ENCODE assay signal across 13 cellular contexts in the genomic region with DNA sequence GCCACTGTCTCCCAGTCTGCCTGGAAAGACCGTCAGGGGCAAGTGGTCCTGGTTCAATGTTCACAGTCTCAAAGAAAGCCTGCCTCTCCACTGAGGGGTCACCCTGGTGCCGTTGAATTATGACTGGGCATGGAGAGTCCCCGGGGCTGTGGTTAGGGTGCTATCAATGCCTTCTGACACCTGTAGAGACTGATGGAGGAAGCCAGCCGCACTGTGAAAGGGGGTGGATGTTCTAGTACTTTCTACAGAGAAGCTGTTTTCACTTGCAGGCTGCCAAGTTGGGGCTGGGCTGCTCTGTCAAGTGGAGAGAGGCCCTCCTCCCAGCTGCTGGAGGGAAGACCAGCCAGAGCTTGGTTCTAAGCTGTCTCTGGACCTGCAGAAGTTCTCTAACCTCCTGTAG.
DNase-seq lines count a peak whose midpoint lies in the region; ATAC-seq, FAIRE-seq and TF ChIP-seq lines count a peak whose summit lies in the region.
"Had no signal": no experiment of that assay in that cellular context is flagged by ENCODE, and none has a peak within 500 bp of the region (broad histone marks: within the 10 kb centered on the region; RNA-seq: fewer than 3 reads in every experiment).

No MANE protein-coding gene starts in this region.

- peak; percentile 61 for FAIRE-seq in GM19239 (lab: Jason Lieb, UNC)

- intact Hi-C loops in activated CD4-positive, alpha-beta T cell treated with anti-CD3 and anti-CD28 coated beads, Interleukin-2, amount 10 ng/mL, durations not matched to agents 24 days and 14 days (cut with micrococcal nuclease), result loop anchor here (10.0 kb wide), 2 partner anchors 356 to 396 kb away; no protein-coding TSS in a partner anchor
- intact Hi-C loops in MCF 10A (cut with micrococcal nuclease), result no loop called here

- H3K27ac ChIP-seq in neuronal stem cell (replicated peaks; ENCODE audit: low read length), result no peak overlapping the region
- H3K27ac ChIP-seq: esophagus squamous epithelium had no signal

- WGBS in neuronal stem cell (ENCODE audit: extremely low coverage in 2 of 2, insufficient read length in 2 of 2, insufficient replicate concordance in 1 of 2), 2 donors, result no CpG with 5 or more reads among the region's 4 CpGs

- H2BK15ac ChIP-seq in neuronal stem cell (ENCODE audit: low read length), result no peak overlapping the region

- peaks cover 0 to 3% of the 10 kb centered on the region in 2 donors for H3K36me3 ChIP-seq in neuronal stem cell (replicated peaks in 1 of 2; ENCODE audit: control insufficient read depth in 2 of 2, insufficient read depth in 2 of 2, low read length in 2 of 2)
- H3K36me3 ChIP-seq in MG63, result no peaks in the 10 kb centered on the region
- H3K36me3 ChIP-seq: esophagus squamous epithelium had no signal

- H2BK120ac ChIP-seq in neuronal stem cell (ENCODE audit: low read depth, low read length), result no peak overlapping the region

- no peak overlapping the region for H2BK12ac ChIP-seq in neuronal stem cell (ENCODE audit: low read length)

- no peak overlapping the region for H3K4me3 ChIP-seq in neuronal stem cell (ENCODE audit: low read length in 2 of 2)
- H3K4me3 ChIP-seq in MG63, result no peak overlapping the region
- H3K4me3 ChIP-seq: esophagus squamous epithelium had no signal

- no peak overlapping the region for H3K23ac ChIP-seq in neuronal stem cell (ENCODE audit: low read depth, low read length, poor library complexity)

- no peak for DNase-seq in GM19239 (ENCODE audit: insufficient read length, low spot score)
- DNase-seq in neuronal stem cell (ENCODE audit: low spot score), result no peak
- DNase-seq in foreskin melanocyte, result no peak
- no peak for DNase-seq in MG63
- DNase-seq in activated CD4-positive, alpha-beta T cell treated with anti-CD3 and anti-CD28 coated beads, Interleukin-2, amount 10 ng/mL, durations not matched to agents 24 days and 14 days, result no peak
- no peak for DNase-seq in MCF 10A (ENCODE audit: unreplicated experiment)
- DNase-seq: activated T-cell treated with anti-CD3 and anti-CD28 coated beads, Interleukin-2, amount 50 U/mL, for 24 hours; esophagus squamous epithelium; NCI-H1105 treated with DMSO at 0.1 percent for 48 hours; T-helper 9 cell had no signal

- peak overlapping the region; percentile 5 for H3K18ac ChIP-seq in neuronal stem cell (ENCODE audit: low read length)

- H2AFZ ChIP-seq in neuronal stem cell (ENCODE audit: low read length), result no peak overlapping the region

- H3K27me3 ChIP-seq in neuronal stem cell (ENCODE audit: control insufficient read depth in 3 of 3, insufficient read depth in 3 of 3, low read depth in 1 of 3, low read length in 3 of 3), result no peaks in the 10 kb centered on the region
- H3K27me3 ChIP-seq in MG63, result no peaks in the 10 kb centered on the region
- H3K27me3 ChIP-seq: esophagus squamous epithelium had no signal

- H3K14ac ChIP-seq in neuronal stem cell (ENCODE audit: low read length), result no peak overlapping the region

- H3K4ac ChIP-seq in neuronal stem cell (ENCODE audit: low read length), result no peak overlapping the region

- no peak overlapping the region for H2BK5ac ChIP-seq in neuronal stem cell (ENCODE audit: low read length)

- H3K4me2 ChIP-seq in neuronal stem cell (ENCODE audit: insufficient read depth, low read length, poor library complexity, severe bottlenecking), result no peak overlapping the region

- no peak overlapping the region for H2AK5ac ChIP-seq in neuronal stem cell (ENCODE audit: low read depth, low read length)

- peaks cover 4% of the 10 kb centered on the region for H3K36me3 Mint-ChIP-seq in activated CD4-positive, alpha-beta T cell treated with anti-CD3 and anti-CD28 coated beads, Interleukin-2, amount 10 ng/mL, durations not matched to agents 24 days and 14 days (ENCODE audit: low read depth)
- peaks cover 7% of the 10 kb centered on the region for H3K36me3 Mint-ChIP-seq in MCF 10A (ENCODE audit: insufficient read depth, unreplicated experiment)

- no peak overlapping the region for H4K91ac ChIP-seq in neuronal stem cell (ENCODE audit: low read depth, low read length, poor library complexity)

- no peak overlapping the region for H3K4me3 Mint-ChIP-seq in activated CD4-positive, alpha-beta T cell treated with anti-CD3 and anti-CD28 coated beads, Interleukin-2, amount 10 ng/mL, durations not matched to agents 24 days and 14 days
- no peak overlapping the region for H3K4me3 Mint-ChIP-seq in MCF 10A (ENCODE audit: unreplicated experiment)
- H3K4me3 Mint-ChIP-seq: activated T-cell treated with anti-CD3 and anti-CD28 coated beads, Interleukin-2, amount 50 U/mL, for 24 hours; nephron had no signal

- no peaks in the 10 kb centered on the region for H3K9me3 Mint-ChIP-seq in activated CD4-positive, alpha-beta T cell treated with anti-CD3 and anti-CD28 coated beads, Interleukin-2, amount 10 ng/mL, durations not matched to agents 24 days and 14 days
- no peaks in the 10 kb centered on the region for H3K9me3 Mint-ChIP-seq in MCF 10A (ENCODE audit: unreplicated experiment)
- H3K9me3 Mint-ChIP-seq: activated T-cell treated with anti-CD3 and anti-CD28 coated beads, Interleukin-2, amount 50 U/mL, for 24 hours; nephron had no signal

- H3K4me1 ChIP-seq in neuronal stem cell (ENCODE audit: control insufficient read depth in 2 of 2, insufficient read depth in 1 of 2, low read depth in 1 of 2, low read length in 2 of 2), result peaks cover 0 to 7% of the 10 kb centered on the region in 2 donors
- H3K4me1 ChIP-seq: esophagus squamous epithelium had no signal

- ATAC-seq in GM21786 (IDR thresholded peaks at IDR 0.05; ENCODE audit: unreplicated experiment) (peak; percentile 86), HG03378 (IDR thresholded peaks at IDR 0.05; ENCODE audit: unreplicated experiment) (peak; percentile 69)

- TF ChIP-seq CTCF in MCF 10A (IDR thresholded peaks at IDR 0.05; ENCODE audit: unreplicated experiment), result no peak

- POLR2A ChIA-PET in MCF 10A (lab: Yijun Ruan, JAX), result no interaction called here

- H3K9me3 ChIP-seq in neuronal stem cell (replicated peaks in 1 of 2; ENCODE audit: control insufficient read depth in 2 of 2, insufficient read depth in 1 of 2, low read depth in 1 of 2, low read length in 2 of 2) (no peaks in the 10 kb centered on the region), MG63 (no peaks in the 10 kb centered on the region)
- H3K9me3 ChIP-seq: esophagus squamous epithelium had no signal

- no peak overlapping the region for H3K9ac ChIP-seq in neuronal stem cell (ENCODE audit: low read depth, low read length, poor library complexity)

- peaks cover 11% of the 10 kb centered on the region for H3K27me3 Mint-ChIP-seq in activated CD4-positive, alpha-beta T cell treated with anti-CD3 and anti-CD28 coated beads, Interleukin-2, amount 10 ng/mL, durations not matched to agents 24 days and 14 days
- no peaks in the 10 kb centered on the region for H3K27me3 Mint-ChIP-seq in MCF 10A (ENCODE audit: insufficient read depth, unreplicated experiment)

- H3K79me1 ChIP-seq in neuronal stem cell (ENCODE audit: low read depth, low read length), result no peaks in the 10 kb centered on the region

- CTCF ChIA-PET in MCF 10A (lab: Yijun Ruan, JAX), result no interaction called here

- H4K8ac ChIP-seq in neuronal stem cell (ENCODE audit: low read depth, low read length), result no peak overlapping the region

- no peak overlapping the region for H3K27ac Mint-ChIP-seq in activated CD4-positive, alpha-beta T cell treated with anti-CD3 and anti-CD28 coated beads, Interleukin-2, amount 10 ng/mL, durations not matched to agents 24 days and 14 days
- no peak overlapping the region for H3K27ac Mint-ChIP-seq in MCF 10A (ENCODE audit: low read depth, unreplicated experiment)
- H3K27ac Mint-ChIP-seq: activated T-cell treated with anti-CD3 and anti-CD28 coated beads, Interleukin-2, amount 50 U/mL, for 24 hours; nephron had no signal

- peaks cover 12% of the 10 kb centered on the region for H3K4me1 Mint-ChIP-seq in activated CD4-positive, alpha-beta T cell treated with anti-CD3 and anti-CD28 coated beads, Interleukin-2, amount 10 ng/mL, durations not matched to agents 24 days and 14 days
- H3K4me1 Mint-ChIP-seq in MCF 10A (ENCODE audit: insufficient read depth, unreplicated experiment), result peaks cover 4% of the 10 kb centered on the region

- no TSS peak for BruUV-seq in MCF 10A (replicated peaks; lab: Mats Ljungman, UMichigan)
